ENCODE assay signal across 1 cellular context in genomic region chr1:11979453-11979817, GRCh38.
TF ChIP-seq lines count a peak whose summit lies in the region.

No MANE protein-coding gene starts in this region.

TF ChIP-seq in endothelial cell of umbilical vein, 7 proteins besides CTCF, POLR2A, EP300 and RAD21 (continued from another document):
- TF ChIP-seq JUN (IDR thresholded peaks at IDR 0.05; ENCODE audit: borderline replicate concordance, insufficient read depth, insufficient read length, low read depth), result no peak
- no peak for TF ChIP-seq GATA2 (IDR thresholded peaks at IDR 0.05; ENCODE audit: insufficient read depth, insufficient read length, low read depth, low read length)
- TF ChIP-seq MAX (IDR thresholded peaks at IDR 0.05; ENCODE audit: insufficient read depth, insufficient read length), result no peak
- TF ChIP-seq POLR2AphosphoS5 (IDR thresholded peaks at IDR 0.05; ENCODE audit: insufficient read depth, low read depth, low read length), result no peak
